ENCODE assay signal across 30 cellular contexts in genomic region chr13:47747901-47748300, GRCh38.
"Had no signal": no experiment of that assay in that cellular context is flagged by ENCODE, and none has a peak within 500 bp of the region (broad histone marks: within the 10 kb centered on the region; RNA-seq: fewer than 3 reads in every experiment).

No MANE protein-coding gene starts in this region.

- H3K4me3 ChIP-seq: ascending aorta, MG63, SJCRH30, SK-N-MC had no signal

- H3K36me3 Mint-ChIP-seq: activated naive CD4-positive, alpha-beta T cell treated with anti-CD3 and anti-CD28 coated beads, Interleukin-2, amount 50 U/mL, for 24 hours; activated naive CD8-positive, alpha-beta T cell treated with anti-CD3 and anti-CD28 coated beads, Interleukin-2, amount 10 ng/mL, durations not matched to agents 7 days and 5 days had no signal

- H3K9me3 ChIP-seq: ascending aorta, MG63, SJCRH30 had no signal

- H3K27ac Mint-ChIP-seq: activated CD4-positive, alpha-beta T cell treated with anti-CD3 and anti-CD28 coated beads, Interleukin-2, amount 10 ng/mL, durations not matched to agents 24 days and 14 days; activated CD8-positive, alpha-beta T cell treated with anti-CD3 and anti-CD28 coated beads for 36 hours; activated naive CD4-positive, alpha-beta T cell treated with anti-CD3 and anti-CD28 coated beads, Interleukin-2, amount 50 U/mL, for 24 hours; activated naive CD8-positive, alpha-beta T cell treated with anti-CD3 and anti-CD28 coated beads, Interleukin-2, amount 10 ng/mL, durations not matched to agents 7 days and 5 days; activated T-cell treated with anti-CD3 and anti-CD28 coated beads, Interleukin-2, amount 50 U/mL, for 72 hours; activated T-helper 2 cell treated with anti-CD3 and anti-CD28 coated beads, Interferon-gamma antibody, Interleukin-2, Interleukin-4, amounts not matched to agents 10 μg/mL and 5 μg/mL and 100 μg/mL, durations not matched to agents 14 hours and 24 hours and 36 hours had no signal

- H3K4me1 Mint-ChIP-seq: activated CD4-positive, alpha-beta T cell treated with anti-CD3 and anti-CD28 coated beads, Interleukin-2, amount 10 ng/mL, durations not matched to agents 24 days and 14 days; activated naive CD4-positive, alpha-beta T cell treated with anti-CD3 and anti-CD28 coated beads, Interleukin-2, amount 50 U/mL, for 24 hours; activated naive CD8-positive, alpha-beta T cell treated with anti-CD3 and anti-CD28 coated beads, Interleukin-2, amount 10 ng/mL, durations not matched to agents 7 days and 5 days had no signal

- H3K9me3 Mint-ChIP-seq: activated CD4-positive, alpha-beta T cell treated with anti-CD3 and anti-CD28 coated beads, Interleukin-2, amount 10 ng/mL, durations not matched to agents 24 days and 14 days; activated CD8-positive, alpha-beta T cell treated with anti-CD3 and anti-CD28 coated beads for 36 hours; activated naive CD4-positive, alpha-beta T cell treated with anti-CD3 and anti-CD28 coated beads, Interleukin-2, amount 50 U/mL, for 24 hours; activated T-helper 2 cell treated with anti-CD3 and anti-CD28 coated beads, Interferon-gamma antibody, Interleukin-2, Interleukin-4, amounts not matched to agents 10 μg/mL and 5 μg/mL and 100 μg/mL, durations not matched to agents 14 hours and 24 hours and 36 hours had no signal

- H3K36me3 ChIP-seq: ascending aorta, MG63, SJCRH30, WERI-Rb-1 had no signal

- ATAC-seq: activated CD8-positive, alpha-beta T cell treated with anti-CD3 and anti-CD28 coated beads for 36 hours; activated T-cell treated with anti-CD3 and anti-CD28 coated beads, Interleukin-2, amount 50 U/mL, for 72 hours; Panc1 had no signal

- DNase-seq: activated CD4-positive, alpha-beta T cell treated with anti-CD3 and anti-CD28 coated beads, Interleukin-2, amount 10 ng/mL, durations not matched to agents 24 days and 14 days; activated CD4-positive, alpha-beta T cell treated with anti-CD3 and anti-CD28 coated beads, Interleukin-2, amount 50 U/mL, for 4 hours; activated CD8-positive, alpha-beta T cell treated with anti-CD3 and anti-CD28 coated beads for 36 hours; activated gamma-delta T cell; activated naive CD4-positive, alpha-beta T cell treated with Interleukin-2 at 50 U/mL for 16 hours; activated naive CD8-positive, alpha-beta T cell treated with anti-CD3 and anti-CD28 coated beads, Interleukin-2, amount 10 ng/mL, durations not matched to agents 7 days and 5 days; activated T-cell treated with anti-CD3 and anti-CD28 coated beads, Interleukin-2, amount 50 U/mL, for 1 hour; activated T-cell treated with anti-CD3 and anti-CD28 coated beads, Interleukin-2, amount 50 U/mL, for 72 hours; amygdala; Karpas-422; MG63; MV-4-11; NCI-H1092; NCI-H1436 treated with DMSO at 0.1 percent for 48 hours; NCI-H1694 treated with DMSO at 0.1 percent for 48 hours; NCI-H2029; NCI-H2107; NCI-H2171; NCI-H510A; NCI-H526; NCI-H774; SHP77; SJCRH30; T1000; WERI-Rb-1 had no signal

- H3K27me3 Mint-ChIP-seq: activated naive CD8-positive, alpha-beta T cell treated with anti-CD3 and anti-CD28 coated beads, Interleukin-2, amount 10 ng/mL, durations not matched to agents 7 days and 5 days had no signal

- H3K4me3 Mint-ChIP-seq: activated CD4-positive, alpha-beta T cell treated with anti-CD3 and anti-CD28 coated beads, Interleukin-2, amount 10 ng/mL, durations not matched to agents 24 days and 14 days; activated CD8-positive, alpha-beta T cell treated with anti-CD3 and anti-CD28 coated beads for 36 hours; activated naive CD4-positive, alpha-beta T cell treated with anti-CD3 and anti-CD28 coated beads, Interleukin-2, amount 50 U/mL, for 24 hours; activated naive CD8-positive, alpha-beta T cell treated with anti-CD3 and anti-CD28 coated beads, Interleukin-2, amount 10 ng/mL, durations not matched to agents 7 days and 5 days; activated T-cell treated with anti-CD3 and anti-CD28 coated beads, Interleukin-2, amount 50 U/mL, for 72 hours had no signal

- H3K27me3 ChIP-seq: ascending aorta, MG63, SJCRH30 had no signal

- H3K4me1 ChIP-seq: ascending aorta, SJCRH30 had no signal

- H3K27ac ChIP-seq: ascending aorta, SJCRH30, SK-N-MC, WERI-Rb-1 had no signal
